12 cellular contexts compared by ENCODE assay signal in genomic region chr6:132964101-132964867, GRCh38.
DNase-seq lines count a peak whose midpoint lies in the region; ATAC-seq and TF ChIP-seq lines count a peak whose summit lies in the region.
"Had no signal": no experiment of that assay in that cellular context is flagged by ENCODE, and none has a peak within 500 bp of the region (broad histone marks: within the 10 kb centered on the region; RNA-seq: fewer than 3 reads in every experiment).

No MANE protein-coding gene starts in this region.

- ATAC-seq in GM18505 (IDR thresholded peaks at IDR 0.05; ENCODE audit: unreplicated experiment), result peak; percentile 47
- ATAC-seq in mucosa of descending colon, result peak; percentile 42
- ATAC-seq: left lobe of liver had no signal

- in situ Hi-C loops in G401 (cut with HindIII; ENCODE audit: low sequenced_read_pairs), result no loop called here

- TF ChIP-seq POLR2A in GM18505 (IDR thresholded peaks at IDR 0.05; ENCODE audit: borderline replicate concordance, extremely low read depth, insufficient read depth, insufficient read length) (no peak), lower leg skin (IDR thresholded peaks at IDR 0.05) (no peak)

- WGBS in lower leg skin, 2 donors, result 40 to 48% methylated on average over 4 of the region's 4 CpGs

- intact Hi-C loops in mucosa of descending colon (cut with DNase I, micrococcal nuclease), result no loop called here
- intact Hi-C loops in lower leg skin (cut with DNase I; ENCODE audit: low total_unique reads), result loop anchor here (10.0 kb wide), 1 partner anchor 551 kb away; no protein-coding TSS in a partner anchor

- TF ChIP-seq CTCF in mucosa of descending colon (IDR thresholded peaks at IDR 0.05) (no peak), lower leg skin (IDR thresholded peaks at IDR 0.05) (no peak)

- DNase-seq in NCI-H1105 treated with DMSO at 0.1 percent for 48 hours (lab: John Stamatoyannopoulos, UW) (peak; percentile 45), amniotic stem cell (lab: John Stamatoyannopoulos, UW) (peak; percentile 11), mucosa of descending colon (no peak), occipital lobe (lab: John Stamatoyannopoulos, UW) (no peak), lower leg skin (ENCODE audit: low spot score in 2 of 2) (no peak), G401 (ENCODE audit: low spot score) (no peak), NCI-H2227 treated with DMSO at 0.1 percent for 48 hours (lab: John Stamatoyannopoulos, UW) (no peak)
- DNase-seq: activated CD4-positive, alpha-beta memory T cell treated with anti-CD3 and anti-CD28 coated beads for 36 hours; cerebellar nuclear complex; transverse colon had no signal

- H3K36me3 ChIP-seq in mucosa of descending colon (ENCODE audit: low read depth), result no peaks in the 10 kb centered on the region
- H3K36me3 ChIP-seq: transverse colon had no signal

- H3K4me3 ChIP-seq in mucosa of descending colon, result no peak overlapping the region
- H3K4me3 ChIP-seq in lower leg skin (ENCODE audit: low read depth, poor library complexity, severe bottlenecking), result no peak overlapping the region
- H3K4me3 ChIP-seq: transverse colon had no signal

- no peaks in the 10 kb centered on the region for H3K9me3 ChIP-seq in mucosa of descending colon
- H3K9me3 ChIP-seq: transverse colon had no signal

- no peaks in the 10 kb centered on the region for H3K4me1 ChIP-seq in mucosa of descending colon (ENCODE audit: low read depth)
- H3K4me1 ChIP-seq: transverse colon had no signal

Comparison
In these comparisons a context has a peak if more than half of its experiments do, and no peak if none do; other contexts are left out.
1. DNase-seq: peak in NCI-H1105 treated with DMSO at 0.1 percent for 48 hours (single experiment) and amniotic stem cell (single experiment); none in mucosa of descending colon (0 of 3), occipital lobe (single experiment), lower leg skin (0 of 2), G401 (single experiment) and NCI-H2227 treated with DMSO at 0.1 percent for 48 hours (single experiment).